Comparison of ENCODE assay signal across 1 cellular context in genomic region chr22:23181763-23182288, GRCh38.
TF ChIP-seq lines count a peak whose summit lies in the region.

No MANE protein-coding gene starts in this region.

TF ChIP-seq in HepG2, 621 proteins besides CTCF, POLR2A, EP300 and RAD21 (continued from another document):
- TF ChIP-seq, protein P1, sequence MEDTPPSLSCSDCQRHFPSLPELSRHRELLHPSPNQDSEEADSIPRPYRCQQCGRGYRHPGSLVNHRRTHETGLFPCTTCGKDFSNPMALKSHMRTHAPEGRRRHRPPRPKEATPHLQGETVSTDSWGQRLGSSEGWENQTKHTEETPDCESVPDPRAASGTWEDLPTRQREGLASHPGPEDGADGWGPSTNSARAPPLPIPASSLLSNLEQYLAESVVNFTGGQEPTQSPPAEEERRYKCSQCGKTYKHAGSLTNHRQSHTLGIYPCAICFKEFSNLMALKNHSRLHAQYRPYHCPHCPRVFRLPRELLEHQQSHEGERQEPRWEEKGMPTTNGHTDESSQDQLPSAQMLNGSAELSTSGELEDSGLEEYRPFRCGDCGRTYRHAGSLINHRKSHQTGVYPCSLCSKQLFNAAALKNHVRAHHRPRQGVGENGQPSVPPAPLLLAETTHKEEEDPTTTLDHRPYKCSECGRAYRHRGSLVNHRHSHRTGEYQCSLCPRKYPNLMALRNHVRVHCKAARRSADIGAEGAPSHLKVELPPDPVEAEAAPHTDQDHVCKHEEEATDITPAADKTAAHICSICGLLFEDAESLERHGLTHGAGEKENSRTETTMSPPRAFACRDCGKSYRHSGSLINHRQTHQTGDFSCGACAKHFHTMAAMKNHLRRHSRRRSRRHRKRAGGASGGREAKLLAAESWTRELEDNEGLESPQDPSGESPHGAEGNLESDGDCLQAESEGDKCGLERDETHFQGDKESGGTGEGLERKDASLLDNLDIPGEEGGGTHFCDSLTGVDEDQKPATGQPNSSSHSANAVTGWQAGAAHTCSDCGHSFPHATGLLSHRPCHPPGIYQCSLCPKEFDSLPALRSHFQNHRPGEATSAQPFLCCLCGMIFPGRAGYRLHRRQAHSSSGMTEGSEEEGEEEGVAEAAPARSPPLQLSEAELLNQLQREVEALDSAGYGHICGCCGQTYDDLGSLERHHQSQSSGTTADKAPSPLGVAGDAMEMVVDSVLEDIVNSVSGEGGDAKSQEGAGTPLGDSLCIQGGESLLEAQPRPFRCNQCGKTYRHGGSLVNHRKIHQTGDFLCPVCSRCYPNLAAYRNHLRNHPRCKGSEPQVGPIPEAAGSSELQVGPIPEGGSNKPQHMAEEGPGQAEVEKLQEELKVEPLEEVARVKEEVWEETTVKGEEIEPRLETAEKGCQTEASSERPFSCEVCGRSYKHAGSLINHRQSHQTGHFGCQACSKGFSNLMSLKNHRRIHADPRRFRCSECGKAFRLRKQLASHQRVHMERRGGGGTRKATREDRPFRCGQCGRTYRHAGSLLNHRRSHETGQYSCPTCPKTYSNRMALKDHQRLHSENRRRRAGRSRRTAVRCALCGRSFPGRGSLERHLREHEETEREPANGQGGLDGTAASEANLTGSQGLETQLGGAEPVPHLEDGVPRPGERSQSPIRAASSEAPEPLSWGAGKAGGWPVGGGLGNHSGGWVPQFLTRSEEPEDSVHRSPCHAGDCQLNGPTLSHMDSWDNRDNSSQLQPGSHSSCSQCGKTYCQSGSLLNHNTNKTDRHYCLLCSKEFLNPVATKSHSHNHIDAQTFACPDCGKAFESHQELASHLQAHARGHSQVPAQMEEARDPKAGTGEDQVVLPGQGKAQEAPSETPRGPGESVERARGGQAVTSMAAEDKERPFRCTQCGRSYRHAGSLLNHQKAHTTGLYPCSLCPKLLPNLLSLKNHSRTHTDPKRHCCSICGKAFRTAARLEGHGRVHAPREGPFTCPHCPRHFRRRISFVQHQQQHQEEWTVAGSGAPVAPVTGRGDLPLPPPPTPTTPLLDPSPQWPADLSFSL (CRISPR knock-in tag; IDR thresholded peaks at IDR 0.05): no peak
- TF ChIP-seq NFKBIZ (CRISPR knock-in tag; IDR thresholded peaks at IDR 0.05): no peak
